8 cellular contexts compared by ENCODE assay signal in the genomic region with DNA sequence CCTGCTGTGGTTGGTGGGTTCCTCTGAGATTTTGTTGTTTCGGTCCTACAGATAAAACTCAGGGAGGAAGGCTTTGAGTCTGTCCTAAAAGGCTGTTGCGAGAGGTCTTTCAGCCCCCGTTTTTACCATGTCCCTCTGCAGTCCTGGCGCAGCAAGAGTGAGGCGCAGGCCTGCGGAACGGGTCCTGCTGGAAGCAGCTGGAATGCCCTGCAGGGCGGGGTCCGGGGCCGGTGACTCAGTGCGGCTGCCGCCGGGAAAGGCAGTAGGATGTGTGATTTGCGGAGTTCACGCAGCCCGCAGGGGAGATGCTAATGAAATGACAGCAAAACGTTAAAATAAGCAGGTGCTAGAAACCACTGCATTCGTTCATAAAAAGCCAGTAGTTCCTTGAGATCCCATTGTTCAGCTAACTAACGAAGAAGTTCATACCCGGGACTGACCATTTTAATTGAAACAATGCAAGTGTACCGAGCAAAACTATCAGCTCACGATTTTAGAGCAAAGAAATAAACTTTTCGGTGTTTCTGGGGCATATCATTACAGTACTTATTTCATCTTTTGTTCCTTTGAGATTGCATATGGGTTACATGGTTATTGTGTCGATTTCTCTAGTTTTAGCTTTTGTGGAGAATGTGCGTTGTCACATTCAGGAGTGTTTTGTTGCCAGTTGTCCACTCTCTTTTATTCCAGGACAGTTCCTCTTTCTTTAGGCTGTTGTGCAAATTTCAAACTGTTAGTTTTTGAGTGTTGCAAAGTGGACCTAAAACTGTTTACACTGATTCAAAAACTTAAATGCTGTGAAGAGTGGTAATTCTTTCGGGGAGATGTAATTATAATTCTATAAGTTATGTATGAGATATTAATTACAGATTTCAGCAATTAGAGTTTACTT. TPM values are rescaled to one million over a fixed set of nuclear protein-coding genes. Genes with fewer than 3 reads are reported as not detected.
DNase-seq lines count a peak whose midpoint lies in the region; ATAC-seq and TF ChIP-seq lines count a peak whose summit lies in the region.

No MANE protein-coding gene starts in this region.

- POLR2A ChIA-PET in activated CD8-positive, alpha-beta T cell treated with anti-CD3 and anti-CD28 coated beads for 36 hours (lab: Charles Lee): interaction anchor here (0.9 kb wide), 4 partner anchors 13 to 636 kb away, joined by 3 to 4 read pairs (median 3); no protein-coding TSS in a partner anchor

- CTCF ChIA-PET in activated CD8-positive, alpha-beta T cell treated with anti-CD3 and anti-CD28 coated beads for 36 hours (lab: Charles Lee): interaction anchor here (0.7 to 1.8 kb wide), 4 partner anchors 23 to 83 kb away, joined by 3 to 6 read pairs (median 3); a partner anchor contains a TSS

- H3K27ac Mint-ChIP-seq in activated CD8-positive, alpha-beta T cell treated with anti-CD3 and anti-CD28 coated beads for 36 hours: peak overlapping the region; percentile 84
- peak overlapping the region; percentile 87 for H3K27ac Mint-ChIP-seq in stimulated activated naive CD8-positive, alpha-beta T cell treated with anti-CD3 and anti-CD28 coated beads, Interleukin-15, Interleukin-2, amounts not matched to agents 100 ng/mL and 50 ng/mL, for 24 hours

- intact Hi-C loops in activated CD8-positive, alpha-beta T cell treated with anti-CD3 and anti-CD28 coated beads for 36 hours (cut with micrococcal nuclease): no loop called here
- intact Hi-C loops in mucosa of descending colon (cut with DNase I, micrococcal nuclease): no loop called here

- peaks cover 19% of the 10 kb centered on the region for H3K4me1 Mint-ChIP-seq in activated CD8-positive, alpha-beta T cell treated with anti-CD3 and anti-CD28 coated beads for 36 hours (ENCODE audit: low read depth)
- peaks cover 22% of the 10 kb centered on the region for H3K4me1 Mint-ChIP-seq in stimulated activated naive CD8-positive, alpha-beta T cell treated with anti-CD3 and anti-CD28 coated beads, Interleukin-15, Interleukin-2, amounts not matched to agents 100 ng/mL and 50 ng/mL, for 24 hours (ENCODE audit: low read depth)

- no peaks in the 10 kb centered on the region for H3K36me3 ChIP-seq in mucosa of descending colon (ENCODE audit: low read depth)

- H3K4me3 ChIP-seq in mucosa of descending colon: peak overlapping the region; percentile 33

- peaks cover 10% of the 10 kb centered on the region for H3K36me3 Mint-ChIP-seq in activated CD8-positive, alpha-beta T cell treated with anti-CD3 and anti-CD28 coated beads for 36 hours (ENCODE audit: low read depth)
- peaks cover 10% of the 10 kb centered on the region for H3K36me3 Mint-ChIP-seq in stimulated activated naive CD8-positive, alpha-beta T cell treated with anti-CD3 and anti-CD28 coated beads, Interleukin-15, Interleukin-2, amounts not matched to agents 100 ng/mL and 50 ng/mL, for 24 hours (ENCODE audit: low read depth)

- peak overlapping the region; percentile 90 for H3K4me3 Mint-ChIP-seq in activated CD8-positive, alpha-beta T cell treated with anti-CD3 and anti-CD28 coated beads for 36 hours
- peak overlapping the region; percentile 94 for H3K4me3 Mint-ChIP-seq in stimulated activated naive CD8-positive, alpha-beta T cell treated with anti-CD3 and anti-CD28 coated beads, Interleukin-15, Interleukin-2, amounts not matched to agents 100 ng/mL and 50 ng/mL, for 24 hours

- H3K9me3 Mint-ChIP-seq in activated CD8-positive, alpha-beta T cell treated with anti-CD3 and anti-CD28 coated beads for 36 hours: no peaks in the 10 kb centered on the region
- H3K9me3 Mint-ChIP-seq in stimulated activated naive CD8-positive, alpha-beta T cell treated with anti-CD3 and anti-CD28 coated beads, Interleukin-15, Interleukin-2, amounts not matched to agents 100 ng/mL and 50 ng/mL, for 24 hours: no peaks in the 10 kb centered on the region

- peaks cover 8% of the 10 kb centered on the region for H3K27me3 Mint-ChIP-seq in activated CD8-positive, alpha-beta T cell treated with anti-CD3 and anti-CD28 coated beads for 36 hours
- peaks cover 13% of the 10 kb centered on the region for H3K27me3 Mint-ChIP-seq in stimulated activated naive CD8-positive, alpha-beta T cell treated with anti-CD3 and anti-CD28 coated beads, Interleukin-15, Interleukin-2, amounts not matched to agents 100 ng/mL and 50 ng/mL, for 24 hours

- DNase-seq in CD1c-positive myeloid dendritic cell (ENCODE audit: extremely low spot score) (peak; percentile 76), NCI-H524 (lab: John Stamatoyannopoulos, UW) (peak; percentile 62 to 71), epidermal melanocyte (ENCODE audit: insufficient read length, low spot score) (peak; percentile 59), mucosa of descending colon (peak; percentile 85 to 90 (median 88))
- DNase-seq in activated CD8-positive, alpha-beta T cell treated with anti-CD3 and anti-CD28 coated beads for 36 hours: peak; percentile 78

- ATAC-seq in GM19372 (IDR thresholded peaks at IDR 0.05; ENCODE audit: low read depth, unreplicated experiment) (peak; percentile 18), HG03457 (IDR thresholded peaks at IDR 0.05; ENCODE audit: unreplicated experiment) (peak; percentile 20), mucosa of descending colon (peak; percentile 88)
- ATAC-seq in activated CD8-positive, alpha-beta T cell treated with anti-CD3 and anti-CD28 coated beads for 36 hours: peak; percentile 45

- no peak for TF ChIP-seq CTCF in activated CD8-positive, alpha-beta T cell treated with anti-CD3 and anti-CD28 coated beads for 36 hours (IDR thresholded peaks at IDR 0.05)
- no peak for TF ChIP-seq CTCF in mucosa of descending colon (IDR thresholded peaks at IDR 0.05)

- H3K9me3 ChIP-seq in mucosa of descending colon: no peaks in the 10 kb centered on the region

- H3K4me1 ChIP-seq in mucosa of descending colon (ENCODE audit: low read depth): peaks cover 10% of the 10 kb centered on the region

RNA-seq across cellular contexts. Expression of a gene that starts 0.8 kb away (rescaled TPM):
- 10 to 100 TPM; 38.1 to 45.0 TPM for total RNA-seq in activated CD8-positive, alpha-beta T cell treated with anti-CD3 and anti-CD28 coated beads for 36 hours
- 10 to 100 TPM in 1 of 3 donors, 1 to 10 TPM in 2; 3.8 to 23.7 (median 6.4) TPM for total RNA-seq in mucosa of descending colon

Comparison
In these comparisons a context has a peak if more than half of its experiments do, and no peak if none do; other contexts are left out.
1. Peak in every context shown above with its lines: DNase-seq, ATAC-seq and H3K4me3 ChIP-seq.
2. ATAC-seq: peak in every context shown above with its lines; median percentile 88 in mucosa of descending colon; 45 in activated CD8-positive, alpha-beta T cell treated with anti-CD3 and anti-CD28 coated beads for 36 hours; 20 in HG03457; 18 in GM19372.